ENCODE assay signal across 9 cellular contexts in the genomic region with DNA sequence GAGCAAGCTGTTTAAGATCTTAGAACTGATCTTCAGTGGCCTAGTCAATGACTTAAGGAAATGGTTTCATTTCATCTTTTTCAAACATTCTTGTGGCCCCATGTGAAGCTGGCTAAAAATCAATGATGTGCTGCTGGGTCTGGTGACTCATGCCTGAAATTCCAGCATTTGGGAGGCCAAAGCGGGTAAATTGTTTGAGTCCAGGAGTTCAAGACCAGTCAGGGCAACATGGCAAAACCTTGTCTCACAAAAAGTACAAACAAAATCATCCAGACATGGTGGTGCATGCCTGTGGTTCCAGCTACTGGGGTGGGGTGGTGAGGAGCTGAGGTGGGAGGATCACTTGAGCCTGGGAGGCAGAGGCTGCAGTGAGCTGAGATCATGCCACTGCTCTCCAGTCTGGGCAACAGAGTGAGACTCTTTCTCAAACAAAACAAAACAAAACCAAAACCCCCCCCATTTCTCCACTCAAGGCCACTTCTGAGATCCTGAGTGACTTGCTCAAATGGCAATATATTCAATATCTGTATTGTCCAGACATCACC. TPM values are rescaled to one million over a fixed set of nuclear protein-coding genes. Genes with fewer than 3 reads are reported as not detected.
A peak's percentile ranks its signal among the peaks of the same experiment; 100 is the strongest.
DNase-seq lines count a peak whose midpoint lies in the region; ATAC-seq and TF ChIP-seq lines count a peak whose summit lies in the region.
"Had no signal": no experiment of that assay in that cellular context is flagged by ENCODE, and none has a peak within 500 bp of the region (broad histone marks: within the 10 kb centered on the region; RNA-seq: fewer than 3 reads in every experiment).

No MANE protein-coding gene starts in this region.

- intact Hi-C loops in ascending aorta (cut with DNase I) (loop anchor here (1.0 kb wide), 2 partner anchors 9 to 19 kb away; no protein-coding TSS in a partner anchor), left lung (cut with DNase I) (no loop called here), tibial artery (cut with DNase I; ENCODE audit: low total_unique reads) (no loop called here)

- H3K4me1 ChIP-seq in ascending aorta (peaks cover 21 to 55% of the 10 kb centered on the region in 2 donors), left lung (peaks cover 30 to 42% of the 10 kb centered on the region in 2 donors), tibial artery (peaks cover 9 to 89% (median 60%) of the 10 kb centered on the region in 4 donors)

- H3K4me3 ChIP-seq in ascending aorta (no peak overlapping the region), left lung (no peak overlapping the region), tibial artery (no peak overlapping the region)

- TF ChIP-seq CTCF in ascending aorta (IDR thresholded peaks at IDR 0.05) = no peak
- TF ChIP-seq CTCF in left lung (IDR thresholded peaks at IDR 0.05) = no peak
- TF ChIP-seq CTCF in tibial artery (IDR thresholded peaks at IDR 0.05) = no peak

- no peaks in the 10 kb centered on the region for H3K36me3 ChIP-seq in ascending aorta
- H3K36me3 ChIP-seq in left lung = no peaks in the 10 kb centered on the region
- H3K36me3 ChIP-seq in tibial artery = no peaks in the 10 kb centered on the region

- ATAC-seq in left lung (peak; percentile 16), HG03175 (IDR thresholded peaks at IDR 0.05; ENCODE audit: unreplicated experiment) (no peak)
- ATAC-seq: naive thymus-derived CD4-positive, alpha-beta T cell had no signal

- H3K27ac ChIP-seq in ascending aorta (peak overlapping the region; percentile 87 to 90), left lung (peak overlapping the region; percentile 35 to 84), tibial artery (peak overlapping the region; percentile 85 to 94)

- peak; percentile 90 for DNase-seq in HT1080 (ENCODE audit: low read depth)
- DNase-seq in ascending aorta (ENCODE audit: low spot score in 2 of 2) = no peak
- DNase-seq in left lung = no peak
- no peak for DNase-seq in tibial artery
- DNase-seq in SW 1271 (lab: John Stamatoyannopoulos, UW) = no peak
- DNase-seq in amygdala (lab: John Stamatoyannopoulos, UW) = no peak
- DNase-seq: central memory CD4-positive, alpha-beta T cell; naive thymus-derived CD4-positive, alpha-beta T cell had no signal

- H3K27me3 ChIP-seq in ascending aorta (no peaks in the 10 kb centered on the region), left lung (no peaks in the 10 kb centered on the region), tibial artery (no peaks in the 10 kb centered on the region)

- H3K9me3 ChIP-seq in ascending aorta = no peaks in the 10 kb centered on the region
- H3K9me3 ChIP-seq in left lung = no peaks in the 10 kb centered on the region
- H3K9me3 ChIP-seq in tibial artery = no peaks in the 10 kb centered on the region

RNA-seq across cellular contexts. Expression of gene COL1A1, which starts 17.4 kb away (rescaled TPM):
- total RNA-seq in HT1080 (2014; rRNA removed; shearing (Covaris generic)) = 1.3 and 1.4 TPM in 2 replicates
- 3.4 and 4.9 TPM in 2 replicates for polyA plus RNA-seq in HT1080 (2015; cell fraction: cytosol; rRNA removed)
- polyA plus RNA-seq in HT1080 (2015; cell fraction: nucleus; rRNA removed) = 34.8 and 40.2 TPM in 2 replicates
- total RNA-seq in ascending aorta = 547 TPM
- total RNA-seq in left lung = 1,000 to 10,000 TPM in 1 of 2 donors, 100 to 1,000 TPM in 1; 867 to 4,830 TPM
- polyA plus RNA-seq: naive thymus-derived CD4-positive, alpha-beta T cell had no signal

RNA-seq across cellular contexts. Expression of gene SGCA, which starts 53.0 kb away (rescaled TPM):
- not detected in 2 replicates for total RNA-seq in HT1080 (2014; rRNA removed; shearing (Covaris generic))
- polyA plus RNA-seq in HT1080 (2015; cell fraction: cytosol; rRNA removed) = 0.25 TPM in 1 of 2 replicates, not detected in the other
- not detected in 2 replicates for polyA plus RNA-seq in HT1080 (2015; cell fraction: nucleus; rRNA removed)
- total RNA-seq in ascending aorta (78.5 TPM), left lung (10 to 100 TPM in 1 of 2 donors, 1 to 10 TPM in 1; 8.3 to 18.5 TPM)
- polyA plus RNA-seq: naive thymus-derived CD4-positive, alpha-beta T cell had no signal

RNA-seq across cellular contexts. Expression of gene TMEM92, which starts 55.4 kb away (rescaled TPM):
- total RNA-seq in HT1080 (2014; rRNA removed; shearing (Covaris generic)) = 1.7 and 2.5 TPM in 2 replicates
- polyA plus RNA-seq in HT1080 (2015; cell fraction: cytosol; rRNA removed) = 2.2 and 2.7 TPM in 2 replicates
- 0.60 and 0.88 TPM in 2 replicates for polyA plus RNA-seq in HT1080 (2015; cell fraction: nucleus; rRNA removed)
- total RNA-seq in ascending aorta = not detected
- total RNA-seq in left lung = 10 to 100 TPM in 1 of 2 donors, 1 to 10 TPM in 1; 4.4 to 10.7 TPM
- polyA plus RNA-seq: naive thymus-derived CD4-positive, alpha-beta T cell had no signal

Comparison
In these comparisons a context has a peak if more than half of its experiments do, and no peak if none do; other contexts are left out.
1. RNA of gene COL1A1, which starts 17.4 kb away (total RNA-seq): 867 to 4,830 TPM in left lung and 547 TPM in ascending aorta (single experiment); 1.3 to 1.4 TPM in HT1080; every median in the first group is over 100 times any median in the second.
2. Peak in every context shown above with its lines, with median percentiles within 50 percentile points of each other: H3K27ac ChIP-seq.